Comparison of ENCODE assay signal across 19 cellular contexts in genomic region chr1:157106813-157107189, GRCh38. TPM values are rescaled to one million over a fixed set of nuclear protein-coding genes. Genes with fewer than 3 reads are reported as not detected.
DNase-seq lines count a peak whose midpoint lies in the region; ATAC-seq and TF ChIP-seq lines count a peak whose summit lies in the region.
"Had no signal": no experiment of that assay in that cellular context is flagged by ENCODE, and none has a peak within 500 bp of the region (broad histone marks: within the 10 kb centered on the region; RNA-seq: fewer than 3 reads in every experiment).

No MANE protein-coding gene starts in this region.

- H4K8ac ChIP-seq in neuronal stem cell (ENCODE audit: low read depth, low read length), result no peak overlapping the region

- H2BK15ac ChIP-seq in neuronal stem cell (ENCODE audit: low read length), result no peak overlapping the region

- no peaks in the 10 kb centered on the region for H3K79me1 ChIP-seq in neuronal stem cell (ENCODE audit: low read depth, low read length)

- POLR2A ChIA-PET in HCT116 (lab: Charles Lee), result no interaction called here

- H3K27me3 Mint-ChIP-seq in activated T-helper 1 cell treated with anti-CD3 and anti-CD28 coated beads, Interleukin-12 subunit alpha, Interleukin-12 subunit beta, Interleukin-2, Interleukin-4 antibody, amounts not matched to agents 30 ng/mL and 10 ng/mL and 1 ng/mL, durations not matched to agents 14 hours and 24 hours and 36 hours (ENCODE audit: insufficient read depth), result peaks cover 37% of the 10 kb centered on the region

- no peak overlapping the region for H3K4ac ChIP-seq in neuronal stem cell (ENCODE audit: low read length)

- H3K4me3 ChIP-seq in ACC112 (ENCODE audit: low read depth, low read length) (no peak overlapping the region), HCT116 (replicated peaks in 1 of 2; ENCODE audit: low read depth in 1 of 2, low read length in 2 of 2) (no peak overlapping the region), neuronal stem cell (ENCODE audit: low read length in 2 of 2) (no peak overlapping the region), colonic mucosa (no peak overlapping the region)
- H3K4me3 ChIP-seq: breast epithelium had no signal

- no peak overlapping the region for H3K14ac ChIP-seq in neuronal stem cell (ENCODE audit: low read length)

- TF ChIP-seq CTCF in HCT116 (IDR thresholded peaks at IDR 0.05 in 2 of 3, conservative IDR thresholded peaks at IDR 0.05 in 1 of 3; ENCODE audit: borderline replicate concordance in 1 of 3, insufficient read depth in 1 of 3, low read depth in 2 of 3, low read length in 2 of 3), result no peak
- no peak for TF ChIP-seq CTCF in colonic mucosa (IDR thresholded peaks at IDR 0.05)

- no peak overlapping the region for H2AK5ac ChIP-seq in neuronal stem cell (ENCODE audit: low read depth, low read length)

- H4K91ac ChIP-seq in neuronal stem cell (ENCODE audit: low read depth, low read length, poor library complexity), result no peak overlapping the region

- no peak for TF ChIP-seq RAD21 in HCT116 (IDR thresholded peaks at IDR 0.05; ENCODE audit: low read depth)

- RAD21 ChIA-PET in HCT116 (lab: Charles Lee; ENCODE audit: low non-redundant PET in 1 of 2, low total read pairs in 2 of 2, uncharacterized antibody in 2 of 2, unreplicated experiment in 2 of 2), result no interaction called here

- WGBS in neuronal stem cell (ENCODE audit: extremely low coverage in 2 of 2, insufficient read length in 2 of 2, insufficient replicate concordance in 1 of 2), 2 donors, result no CpG with 5 or more reads among the region's 6 CpGs

- no peaks in the 10 kb centered on the region for H3K9me2 ChIP-seq in HCT116 (ENCODE audit: insufficient read depth)

- peak overlapping the region; percentile 41 for H3K27ac Mint-ChIP-seq in activated T-helper 1 cell treated with anti-CD3 and anti-CD28 coated beads, Interleukin-12 subunit alpha, Interleukin-12 subunit beta, Interleukin-2, Interleukin-4 antibody, amounts not matched to agents 30 ng/mL and 10 ng/mL and 1 ng/mL, durations not matched to agents 14 hours and 24 hours and 36 hours
- H3K27ac Mint-ChIP-seq: activated CD4-positive, alpha-beta T cell treated with anti-CD3 and anti-CD28 coated beads, Interleukin-2, amount 10 ng/mL, durations not matched to agents 7 days and 5 days; type B pancreatic cell had no signal

- H3K27ac ChIP-seq in ACC112 (ENCODE audit: low read depth, low read length), result peak overlapping the region; percentile 55
- H3K27ac ChIP-seq in HCT116 (ENCODE audit: low read depth, low read length), result no peak overlapping the region
- no peak overlapping the region for H3K27ac ChIP-seq in neuronal stem cell (replicated peaks; ENCODE audit: low read length)
- H3K27ac ChIP-seq in colonic mucosa, result no peak overlapping the region
- H3K27ac ChIP-seq: breast epithelium had no signal

- H3K4me1 Mint-ChIP-seq in activated T-helper 1 cell treated with anti-CD3 and anti-CD28 coated beads, Interleukin-12 subunit alpha, Interleukin-12 subunit beta, Interleukin-2, Interleukin-4 antibody, amounts not matched to agents 30 ng/mL and 10 ng/mL and 1 ng/mL, durations not matched to agents 14 hours and 24 hours and 36 hours (ENCODE audit: low read depth), result peaks cover 32% of the 10 kb centered on the region

- no peaks in the 10 kb centered on the region for H3K9me3 ChIP-seq in HCT116 (ENCODE audit: control insufficient read depth in 1 of 2, insufficient read depth in 1 of 2, low read depth in 1 of 2, low read length in 2 of 2)
- peaks cover 0 to 2% of the 10 kb centered on the region in 2 donors for H3K9me3 ChIP-seq in neuronal stem cell (replicated peaks in 1 of 2; ENCODE audit: control insufficient read depth in 2 of 2, insufficient read depth in 1 of 2, low read depth in 1 of 2, low read length in 2 of 2)
- H3K9me3 ChIP-seq in colonic mucosa, result no peaks in the 10 kb centered on the region
- H3K9me3 ChIP-seq: breast epithelium, Caco-2 had no signal

- H2BK5ac ChIP-seq in neuronal stem cell (ENCODE audit: low read length), result no peak overlapping the region

- ATAC-seq in HCT116 (no peak), HG03520 (IDR thresholded peaks at IDR 0.05; ENCODE audit: unreplicated experiment) (no peak)

- H3K27me3 ChIP-seq in ACC112 (ENCODE audit: insufficient read depth, low read length), result no peaks in the 10 kb centered on the region; the same call in 1 of the 2 replicates
- H3K27me3 ChIP-seq in HCT116 (ENCODE audit: insufficient read depth, low read length), result peaks cover 22% of the 10 kb centered on the region; the same call in 1 of the 2 replicates
- peaks cover 0 to 84% (median 2%) of the 10 kb centered on the region in 3 experiments for H3K27me3 ChIP-seq in neuronal stem cell (ENCODE audit: control insufficient read depth in 3 of 3, insufficient read depth in 3 of 3, low read depth in 1 of 3, low read length in 3 of 3)
- H3K27me3 ChIP-seq in colonic mucosa, result peaks cover 5% of the 10 kb centered on the region
- H3K27me3 ChIP-seq: breast epithelium had no signal

- H3K36me3 Mint-ChIP-seq in activated T-helper 1 cell treated with anti-CD3 and anti-CD28 coated beads, Interleukin-12 subunit alpha, Interleukin-12 subunit beta, Interleukin-2, Interleukin-4 antibody, amounts not matched to agents 30 ng/mL and 10 ng/mL and 1 ng/mL, durations not matched to agents 14 hours and 24 hours and 36 hours (ENCODE audit: low read depth), result peaks cover 3% of the 10 kb centered on the region
- H3K36me3 Mint-ChIP-seq: activated naive CD4-positive, alpha-beta T cell treated with anti-CD3 and anti-CD28 coated beads, Interleukin-2, amount 50 U/mL, for 72 hours; type B pancreatic cell had no signal

- H3K36me3 ChIP-seq in ACC112 (ENCODE audit: insufficient read depth, low read length), result no peaks in the 10 kb centered on the region
- no peaks in the 10 kb centered on the region for H3K36me3 ChIP-seq in HCT116 (ENCODE audit: control insufficient read depth in 1 of 2, insufficient read depth in 2 of 2, low read length in 2 of 2)
- no peaks in the 10 kb centered on the region for H3K36me3 ChIP-seq in neuronal stem cell (replicated peaks in 1 of 2; ENCODE audit: control insufficient read depth in 2 of 2, insufficient read depth in 2 of 2, low read length in 2 of 2)
- H3K36me3 ChIP-seq in colonic mucosa, result no peaks in the 10 kb centered on the region
- H3K36me3 ChIP-seq: breast epithelium had no signal

- H2BK12ac ChIP-seq in neuronal stem cell (ENCODE audit: low read length), result no peak overlapping the region

- H2BK120ac ChIP-seq in neuronal stem cell (ENCODE audit: low read depth, low read length), result no peak overlapping the region

- no peak for DNase-seq in HCT116 (ENCODE audit: low read depth, low spot score)
- no peak for DNase-seq in activated T-helper 1 cell treated with anti-CD3 and anti-CD28 coated beads, Interleukin-12 subunit alpha, Interleukin-12 subunit beta, Interleukin-2, Interleukin-4 antibody, amounts not matched to agents 30 ng/mL and 10 ng/mL and 1 ng/mL, durations not matched to agents 14 hours and 24 hours and 36 hours (ENCODE audit: low spot score)
- no peak for DNase-seq in neuronal stem cell (ENCODE audit: low spot score)
- DNase-seq in colonic mucosa, result no peak
- no peak for DNase-seq in cerebellar nuclear complex (lab: John Stamatoyannopoulos, UW)
- no peak for DNase-seq in NCI-H1048 (lab: John Stamatoyannopoulos, UW)
- DNase-seq: activated CD4-positive, alpha-beta T cell treated with anti-CD3 and anti-CD28 coated beads, Interleukin-2, amount 10 ng/mL, durations not matched to agents 7 days and 5 days; Caco-2; effector memory CD4-positive, alpha-beta T cell; NCI-H1436 treated with DMSO at 0.1 percent for 48 hours; NCI-H2227 treated with DMSO at 0.1 percent for 48 hours had no signal

- no peaks in the 10 kb centered on the region for H3K9me3 Mint-ChIP-seq in activated T-helper 1 cell treated with anti-CD3 and anti-CD28 coated beads, Interleukin-12 subunit alpha, Interleukin-12 subunit beta, Interleukin-2, Interleukin-4 antibody, amounts not matched to agents 30 ng/mL and 10 ng/mL and 1 ng/mL, durations not matched to agents 14 hours and 24 hours and 36 hours
- H3K9me3 Mint-ChIP-seq: activated CD4-positive, alpha-beta T cell treated with anti-CD3 and anti-CD28 coated beads, Interleukin-2, amount 10 ng/mL, durations not matched to agents 7 days and 5 days; activated naive CD4-positive, alpha-beta T cell treated with anti-CD3 and anti-CD28 coated beads, Interleukin-2, amount 50 U/mL, for 72 hours; type B pancreatic cell had no signal

- H3K18ac ChIP-seq in neuronal stem cell (ENCODE audit: low read length), result no peak overlapping the region

- no peak overlapping the region for H3K4me3 Mint-ChIP-seq in activated T-helper 1 cell treated with anti-CD3 and anti-CD28 coated beads, Interleukin-12 subunit alpha, Interleukin-12 subunit beta, Interleukin-2, Interleukin-4 antibody, amounts not matched to agents 30 ng/mL and 10 ng/mL and 1 ng/mL, durations not matched to agents 14 hours and 24 hours and 36 hours
- H3K4me3 Mint-ChIP-seq: activated CD4-positive, alpha-beta T cell treated with anti-CD3 and anti-CD28 coated beads, Interleukin-2, amount 10 ng/mL, durations not matched to agents 7 days and 5 days; type B pancreatic cell had no signal

- H3K79me2 ChIP-seq in ACC112 (ENCODE audit: control insufficient read depth, insufficient read depth, low read length, unreplicated experiment) (no peaks in the 10 kb centered on the region), HCT116 (ENCODE audit: insufficient read depth, low read length) (no peaks in the 10 kb centered on the region)

- H3K4me2 ChIP-seq in HCT116 (ENCODE audit: low read length), result 0 out of 2 replicates have a peak overlapping the region, but pooled peaks have one; percentile 15
- H3K4me2 ChIP-seq in neuronal stem cell (ENCODE audit: insufficient read depth, low read length, poor library complexity, severe bottlenecking), result no peak overlapping the region

- intact Hi-C loops in HCT116 (cut with micrococcal nuclease) (no loop called here), colonic mucosa (cut with DNase I) (no loop called here)
- intact Hi-C loops in activated T-helper 1 cell treated with anti-CD3 and anti-CD28 coated beads, Interleukin-12 subunit alpha, Interleukin-12 subunit beta, Interleukin-2, Interleukin-4 antibody, amounts not matched to agents 30 ng/mL and 10 ng/mL and 1 ng/mL, durations not matched to agents 14 hours and 24 hours and 36 hours (cut with micrococcal nuclease), result no loop called here

- no peaks in the 10 kb centered on the region for H4K20me1 ChIP-seq in HCT116 (ENCODE audit: insufficient read depth)

- CTCF ChIA-PET in HCT116 (lab: Charles Lee), result interaction anchor here (0.9 kb wide), 1 partner anchor 17 kb away, joined by 4 read pairs; no protein-coding TSS in a partner anchor

- H3K9ac ChIP-seq in HCT116 (ENCODE audit: low read length) (no peak overlapping the region), neuronal stem cell (ENCODE audit: low read depth, low read length, poor library complexity) (no peak overlapping the region), colonic mucosa (ENCODE audit: low read depth in 2 of 2, low read length in 2 of 2) (no peak overlapping the region)

- TF ChIP-seq POLR2A in HCT116 (IDR thresholded peaks at IDR 0.05; ENCODE audit: borderline replicate concordance, extremely low read depth, insufficient read depth, insufficient read length), result no peak

- H3K4me1 ChIP-seq in ACC112 (ENCODE audit: control insufficient read depth, insufficient read depth, low read length, unreplicated experiment) (peaks cover 18% of the 10 kb centered on the region), HCT116 (ENCODE audit: control insufficient read depth in 1 of 2, insufficient read depth in 2 of 2, low read length in 2 of 2) (peaks cover 0 to 10% of the 10 kb centered on the region in 2 experiments; a peak in 2 of 4 replicates), neuronal stem cell (ENCODE audit: control insufficient read depth in 2 of 2, insufficient read depth in 1 of 2, low read depth in 1 of 2, low read length in 2 of 2) (peaks cover 10 to 11% of the 10 kb centered on the region in 2 donors), colonic mucosa (no peaks in the 10 kb centered on the region)
- H3K4me1 ChIP-seq: breast epithelium, Caco-2 had no signal

- no TSS peak for BruUV-seq in HCT116 (replicated peaks; lab: Mats Ljungman, UMichigan)

- no peak overlapping the region for H3K23ac ChIP-seq in neuronal stem cell (ENCODE audit: low read depth, low read length, poor library complexity)

- H2AFZ ChIP-seq in ACC112 (ENCODE audit: low read length, unreplicated experiment) (peak overlapping the region; percentile 84), HCT116 (ENCODE audit: low read depth, low read length, poor library complexity, severe bottlenecking) (no peak overlapping the region), neuronal stem cell (ENCODE audit: low read length) (peak overlapping the region; percentile 53)

RNA-seq across cellular contexts. Expression of gene ETV3L, which starts 7.2 kb away (rescaled TPM):
- not detected for total RNA-seq in HCT116 (2021; ENCODE audit: unreplicated experiment)
- not detected in 2 replicates for polyA plus RNA-seq in HCT116 (2012)
- total RNA-seq in activated T-helper 1 cell treated with anti-CD3 and anti-CD28 coated beads, Interleukin-12 subunit alpha, Interleukin-12 subunit beta, Interleukin-2, Interleukin-4 antibody, amounts not matched to agents 30 ng/mL and 10 ng/mL and 1 ng/mL, durations not matched to agents 14 hours and 24 hours and 36 hours, result not detected in 2 replicates
- polyA plus RNA-seq in neuronal stem cell (2013, experiment 1 of 2), result 0.04 TPM
- polyA plus RNA-seq in neuronal stem cell (2013, experiment 2 of 2), result 0.03 TPM
- total RNA-seq in colonic mucosa, result not detected
- total RNA-seq: activated CD4-positive, alpha-beta T cell treated with anti-CD3 and anti-CD28 coated beads, Interleukin-2, amount 10 ng/mL, durations not matched to agents 7 days and 5 days; activated naive CD4-positive, alpha-beta T cell treated with anti-CD3 and anti-CD28 coated beads, Interleukin-2, amount 50 U/mL, for 72 hours; breast epithelium; Caco-2; left lobe of liver; myocyte; renal cortical epithelial cell had no signal

RNA-seq across cellular contexts. Expression of gene ETV3, which starts 31.4 kb away (rescaled TPM):
- total RNA-seq in HCT116 (2021; ENCODE audit: unreplicated experiment) (21.2 TPM), colonic mucosa (10 to 100 TPM; 20.7 to 38.7 TPM)
- 10.0 and 11.0 TPM in 2 replicates for polyA plus RNA-seq in HCT116 (2012)
- total RNA-seq in activated T-helper 1 cell treated with anti-CD3 and anti-CD28 coated beads, Interleukin-12 subunit alpha, Interleukin-12 subunit beta, Interleukin-2, Interleukin-4 antibody, amounts not matched to agents 30 ng/mL and 10 ng/mL and 1 ng/mL, durations not matched to agents 14 hours and 24 hours and 36 hours, result 47.6 and 51.3 TPM in 2 replicates
- polyA plus RNA-seq in neuronal stem cell (2013, experiment 1 of 2), result 6.7 TPM
- 6.9 TPM for polyA plus RNA-seq in neuronal stem cell (2013, experiment 2 of 2)
